1 cellular context compared by ENCODE assay signal in genomic region chr20:64041781-64042771, GRCh38.
TF ChIP-seq lines count a peak whose summit lies in the region.

No MANE protein-coding gene starts in this region.

TF ChIP-seq in HepG2, 621 proteins besides CTCF, POLR2A, EP300 and RAD21 (continued from another document and continues in another):
- TF ChIP-seq ZUFSP (CRISPR knock-in tag; IDR thresholded peaks at IDR 0.05; ENCODE audit: borderline replicate concordance) (no peak), ETV5 (CRISPR knock-in tag; IDR thresholded peaks at IDR 0.05; ENCODE audit: borderline replicate concordance) (peak; percentile 78), E2F2 (CRISPR knock-in tag; IDR thresholded peaks at IDR 0.05; ENCODE audit: borderline replicate concordance) (no peak), RFX3 (CRISPR knock-in tag; IDR thresholded peaks at IDR 0.05) (no peak), ZNF746 (CRISPR knock-in tag; IDR thresholded peaks at IDR 0.05) (no peak; the same call in 1 of the 2 replicates), NFRKB (IDR thresholded peaks at IDR 0.05) (no peak), ZNF235 (CRISPR knock-in tag; IDR thresholded peaks at IDR 0.05; ENCODE audit: borderline replicate concordance) (no peak; the same call in 1 of the 2 replicates), PLRG1 (conservative IDR thresholded peaks at IDR 0.05) (no peak), SMARCC2 (IDR thresholded peaks at IDR 0.05) (no peak), KDM5B (CRISPR knock-in tag; IDR thresholded peaks at IDR 0.05; ENCODE audit: borderline replicate concordance) (peak; percentile 88), ZNF678 (CRISPR knock-in tag; IDR thresholded peaks at IDR 0.05) (no peak), GABPB1 (CRISPR knock-in tag; IDR thresholded peaks at IDR 0.05) (peak; percentile 88), SP2 (CRISPR knock-in tag; IDR thresholded peaks at IDR 0.05) (no peak), NFAT5 (CRISPR knock-in tag; IDR thresholded peaks at IDR 0.05) (no peak), HINFP (CRISPR knock-in tag; IDR thresholded peaks at IDR 0.05; ENCODE audit: low read depth) (peak; percentile 57; the same call in 1 of the 2 replicates), HOMEZ (CRISPR knock-in tag; IDR thresholded peaks at IDR 0.05; ENCODE audit: low read depth) (no peak), HNF4G (IDR thresholded peaks at IDR 0.05; ENCODE audit: borderline replicate concordance, low read depth, low read length) (no peak), HNF4G (CRISPR knock-in tag; IDR thresholded peaks at IDR 0.05; ENCODE audit: borderline replicate concordance, low read depth) (peak; percentile 56), PHF20 (CRISPR knock-in tag; IDR thresholded peaks at IDR 0.05) (peak; percentile 58; the same call in 1 of the 2 replicates), ZNF776 (CRISPR knock-in tag; IDR thresholded peaks at IDR 0.05) (peak; percentile 74; the same call in 1 of the 2 replicates), SP4 (CRISPR knock-in tag; IDR thresholded peaks at IDR 0.05) (peak; percentile 74), ZNF800 (CRISPR knock-in tag; IDR thresholded peaks at IDR 0.05) (no peak), CREB3 (CRISPR knock-in tag; IDR thresholded peaks at IDR 0.05) (peak; percentile 58; the same call in 1 of the 2 replicates), ZNF512B (CRISPR knock-in tag; IDR thresholded peaks at IDR 0.05; ENCODE audit: borderline replicate concordance) (no peak), RORA (CRISPR knock-in tag; IDR thresholded peaks at IDR 0.05) (no peak), ZNF441 (CRISPR knock-in tag; IDR thresholded peaks at IDR 0.05; ENCODE audit: borderline replicate concordance) (no peak), MAFF (IDR thresholded peaks at IDR 0.05; ENCODE audit: low read depth, low read length) (no peak), BCLAF1 (IDR thresholded peaks at IDR 0.05) (no peak), ZBTB8A (CRISPR knock-in tag; IDR thresholded peaks at IDR 0.05; ENCODE audit: borderline replicate concordance, low read depth) (no peak; the same call in 1 of the 2 replicates), ZNF816 (CRISPR knock-in tag; IDR thresholded peaks at IDR 0.05; ENCODE audit: borderline replicate concordance) (peak; percentile 54; the same call in 1 of the 2 replicates), NR2F6 (IDR thresholded peaks at IDR 0.05) (no peak), NR2F6 (CRISPR knock-in tag; IDR thresholded peaks at IDR 0.05) (no peak), ZSCAN5A (CRISPR knock-in tag; IDR thresholded peaks at IDR 0.05; ENCODE audit: borderline replicate concordance) (no peak; the same call in 1 of the 2 replicates), ZNF784 (CRISPR knock-in tag; IDR thresholded peaks at IDR 0.05; ENCODE audit: borderline replicate concordance) (no peak; the same call in 1 of the 2 replicates)
